15 cellular contexts compared by ENCODE assay signal in the genomic region with DNA sequence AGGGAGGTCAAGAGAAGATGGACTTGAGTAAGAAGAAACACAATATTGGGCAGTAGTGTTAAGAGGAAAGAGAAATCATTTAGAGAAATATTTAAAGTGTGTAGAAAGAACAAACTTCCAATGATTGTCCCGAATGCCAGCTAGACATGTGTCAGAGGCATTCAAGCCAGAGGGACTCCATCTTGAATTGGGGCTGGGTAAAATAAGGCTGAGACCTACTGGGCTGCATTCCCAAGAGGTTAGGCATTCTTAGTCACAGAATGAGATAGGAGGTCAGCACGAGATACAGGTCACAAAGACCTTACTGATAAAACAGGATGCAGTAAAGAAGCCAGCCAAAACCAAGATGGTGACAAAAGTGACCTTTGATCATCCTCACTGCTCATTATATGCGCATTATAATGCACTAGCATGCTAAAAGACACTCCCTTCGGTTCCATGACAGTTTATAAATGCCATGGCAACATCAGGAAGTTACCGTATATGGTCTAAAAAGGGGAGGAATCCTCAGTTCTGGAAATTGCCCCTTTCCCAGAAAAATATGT.
DNase-seq lines count a peak whose midpoint lies in the region; ATAC-seq lines count a peak whose summit lies in the region.
"Had no signal": no experiment of that assay in that cellular context is flagged by ENCODE, and none has a peak within 500 bp of the region (broad histone marks: within the 10 kb centered on the region; RNA-seq: fewer than 3 reads in every experiment).

No MANE protein-coding gene starts in this region.

- no peaks in the 10 kb centered on the region for H3K4me1 Mint-ChIP-seq in activated CD4-positive, alpha-beta T cell treated with anti-CD3 and anti-CD28 coated beads, Interleukin-2, amount 10 ng/mL, durations not matched to agents 24 days and 14 days
- H3K4me1 Mint-ChIP-seq: B cell; CD4-positive, CD25-positive, alpha-beta regulatory T cell; GM23338 had no signal

- peaks cover 4% of the 10 kb centered on the region for H3K9me3 Mint-ChIP-seq in activated CD4-positive, alpha-beta T cell treated with anti-CD3 and anti-CD28 coated beads, Interleukin-2, amount 10 ng/mL, durations not matched to agents 24 days and 14 days
- H3K9me3 Mint-ChIP-seq: CD8-positive, alpha-beta T cell; GM23338; HFFc6 had no signal

- H3K4me3 Mint-ChIP-seq in activated CD4-positive, alpha-beta T cell treated with anti-CD3 and anti-CD28 coated beads, Interleukin-2, amount 10 ng/mL, durations not matched to agents 24 days and 14 days = no peak overlapping the region
- H3K4me3 Mint-ChIP-seq: B cell; CD4-positive, CD25-positive, alpha-beta regulatory T cell; CD8-positive, alpha-beta T cell; GM23338; HFFc6 had no signal

- no peak for ATAC-seq in HG02884 (IDR thresholded peaks at IDR 0.05; ENCODE audit: unreplicated experiment)
- ATAC-seq: CD8-positive, alpha-beta T cell; GM23338 had no signal

- peak; percentile 23 for DNase-seq in activated CD4-positive, alpha-beta T cell treated with anti-CD3 and anti-CD28 coated beads, Interleukin-2, amount 10 ng/mL, durations not matched to agents 24 days and 14 days
- DNase-seq in activated CD4-positive, alpha-beta T cell treated with anti-CD3 and anti-CD28 coated beads, Interleukin-2, amount 50 U/mL, for 4 hours = no peak
- peak; percentile 80 for DNase-seq in SK-MEL-5 (ENCODE audit: low read depth, low spot score)
- DNase-seq in foreskin melanocyte = peak; percentile 29
- DNase-seq in globus pallidus (ENCODE audit: low spot score) = no peak
- no peak for DNase-seq in cerebellar nuclear complex (lab: John Stamatoyannopoulos, UW)
- DNase-seq: Caco-2; CD4-positive, CD25-positive, alpha-beta regulatory T cell; CD8-positive, alpha-beta T cell; DMS153; DND-41; HFFc6 had no signal

- in situ Hi-C loops in SK-MEL-5 (cut with HindIII; ENCODE audit: low pct_unique_long_range_greater_than_20kb, low sequenced_read_pairs) = no loop called here

- peaks cover 1% of the 10 kb centered on the region for H3K27me3 Mint-ChIP-seq in activated CD4-positive, alpha-beta T cell treated with anti-CD3 and anti-CD28 coated beads, Interleukin-2, amount 10 ng/mL, durations not matched to agents 24 days and 14 days

- H3K27ac Mint-ChIP-seq in activated CD4-positive, alpha-beta T cell treated with anti-CD3 and anti-CD28 coated beads, Interleukin-2, amount 10 ng/mL, durations not matched to agents 24 days and 14 days = no peak overlapping the region
- H3K27ac Mint-ChIP-seq: B cell; CD4-positive, CD25-positive, alpha-beta regulatory T cell; CD8-positive, alpha-beta T cell; GM23338; HFFc6 had no signal

- intact Hi-C loops in activated CD4-positive, alpha-beta T cell treated with anti-CD3 and anti-CD28 coated beads, Interleukin-2, amount 10 ng/mL, durations not matched to agents 24 days and 14 days (cut with micrococcal nuclease) = no loop called here

- no peaks in the 10 kb centered on the region for H3K36me3 Mint-ChIP-seq in activated CD4-positive, alpha-beta T cell treated with anti-CD3 and anti-CD28 coated beads, Interleukin-2, amount 10 ng/mL, durations not matched to agents 24 days and 14 days (ENCODE audit: low read depth)
- H3K36me3 Mint-ChIP-seq: CD4-positive, CD25-positive, alpha-beta regulatory T cell; CD8-positive, alpha-beta T cell had no signal

Comparison
In these comparisons a context has a peak if more than half of its experiments do, and no peak if none do; other contexts are left out.
1. DNase-seq: peak in activated CD4-positive, alpha-beta T cell treated with anti-CD3 and anti-CD28 coated beads, Interleukin-2, amount 10 ng/mL, durations not matched to agents 24 days and 14 days (single experiment), SK-MEL-5 (single experiment) and foreskin melanocyte (single experiment); none in activated CD4-positive, alpha-beta T cell treated with anti-CD3 and anti-CD28 coated beads, Interleukin-2, amount 50 U/mL, for 4 hours (0 of 2), globus pallidus (single experiment) and cerebellar nuclear complex (0 of 2).